Comparison of ENCODE assay signal across 8 cellular contexts in genomic region chr3:89851974-89852621, GRCh38.
A peak's percentile ranks its signal among the peaks of the same experiment; 100 is the strongest.
DNase-seq lines count a peak whose midpoint lies in the region; ATAC-seq and TF ChIP-seq lines count a peak whose summit lies in the region.

No MANE protein-coding gene starts in this region.

- no peak for ATAC-seq in GM18867 (IDR thresholded peaks at IDR 0.05; ENCODE audit: unreplicated experiment)

- H3K27me3 ChIP-seq in BE2C = no peaks in the 10 kb centered on the region
- H3K27me3 ChIP-seq in adipocyte (replicated peaks; ENCODE audit: control insufficient read depth, insufficient read depth, low read length) = no peaks in the 10 kb centered on the region

- H3K36me3 ChIP-seq in BE2C (no peaks in the 10 kb centered on the region), adipocyte (ENCODE audit: control insufficient read depth, insufficient read depth, low read length, severe bottlenecking) (no peaks in the 10 kb centered on the region)

- no peak overlapping the region for H3K4me3 ChIP-seq in BE2C (ENCODE audit: low read depth, low read length)
- H3K4me3 ChIP-seq in Jurkat, Clone E6-1 (ENCODE audit: low read length) = no peak overlapping the region
- H3K4me3 ChIP-seq in adipocyte (ENCODE audit: low read length) = no peak overlapping the region

- DNase-seq in BE2C (peak; percentile 65), adipocyte (ENCODE audit: low read depth) (peak; percentile 59), kidney tubule cell (ENCODE audit: low spot score) (peak; percentile 16), AG08395 (ENCODE audit: low spot score) (no peak), A172 (ENCODE audit: low spot score) (no peak)
- peak; percentile 14 for DNase-seq in Jurkat, Clone E6-1 (ENCODE audit: low read depth, low spot score)
- no peak for DNase-seq in central memory CD4-positive, alpha-beta T cell

- TF ChIP-seq CTCF in BE2C (IDR thresholded peaks at IDR 0.05; ENCODE audit: low read depth, low read length) = peak; percentile 76

- H3K4me1 ChIP-seq in BE2C = no peaks in the 10 kb centered on the region
- peaks cover 4% of the 10 kb centered on the region for H3K4me1 ChIP-seq in adipocyte (ENCODE audit: control insufficient read depth, insufficient read depth, low read length)

- H3K9ac ChIP-seq in adipocyte (ENCODE audit: low read length) = peak overlapping the region; percentile 3

- no peaks in the 10 kb centered on the region for H3K9me3 ChIP-seq in BE2C
- no peaks in the 10 kb centered on the region for H3K9me3 ChIP-seq in adipocyte (ENCODE audit: control insufficient read depth, low read length)

Comparison
In these comparisons a context has a peak if more than half of its experiments do, and no peak if none do; other contexts are left out.
1. DNase-seq: peak in BE2C (single experiment), Jurkat, Clone E6-1 (single experiment), adipocyte (single experiment) and kidney tubule cell (single experiment); none in AG08395 (single experiment), A172 (single experiment) and central memory CD4-positive, alpha-beta T cell (single experiment).